In the genomic region with DNA sequence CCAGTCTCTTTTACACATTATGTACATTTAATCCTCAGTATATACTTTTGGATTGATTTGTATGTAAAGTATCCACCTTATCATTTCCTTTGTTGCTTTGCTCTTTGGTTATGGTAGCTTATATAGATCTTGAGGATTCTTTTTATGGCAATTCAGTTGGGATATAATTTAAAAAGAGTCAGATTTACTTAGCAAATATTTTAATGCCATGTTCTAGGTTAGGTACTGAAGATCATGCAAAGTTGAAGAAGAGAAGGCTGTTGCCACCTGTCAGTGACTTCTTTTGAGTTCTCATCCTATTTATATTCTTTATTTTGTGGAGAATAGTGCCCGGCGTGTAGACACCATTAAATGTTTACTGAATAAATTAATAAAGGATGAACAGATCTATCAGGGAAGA, we compare ENCODE assay signal across 22 cellular contexts.
"Had no signal": no experiment of that assay in that cellular context is flagged by ENCODE, and none has a peak within 500 bp of the region (broad histone marks: within the 10 kb centered on the region; RNA-seq: fewer than 3 reads in every experiment).

No MANE protein-coding gene starts in this region.

- H3K27ac Mint-ChIP-seq: dendritic cell treated with granulocyte-macrophage colony-stimulating factor and Interleukin-4, amounts not matched to agents 40 ng/mL and 50 ng/mL, for 4 days; effector memory CD8-positive, alpha-beta T cell; endodermal cell; mesothelial cell of epicardium had no signal

- H3K9me3 Mint-ChIP-seq: dendritic cell treated with granulocyte-macrophage colony-stimulating factor and Interleukin-4, amounts not matched to agents 40 ng/mL and 50 ng/mL, for 4 days; effector memory CD8-positive, alpha-beta T cell; endodermal cell; mesothelial cell of epicardium had no signal

- H3K27me3 Mint-ChIP-seq: dendritic cell treated with granulocyte-macrophage colony-stimulating factor and Interleukin-4, amounts not matched to agents 40 ng/mL and 50 ng/mL, for 4 days; effector memory CD8-positive, alpha-beta T cell had no signal

- ATAC-seq: effector memory CD8-positive, alpha-beta T cell; esophagus mucosa; gastrocnemius medialis; heart right ventricle; left cardiac atrium; left lung; left ventricle myocardium superior; lower lobe of right lung; mucosa of descending colon had no signal

- H3K4me1 Mint-ChIP-seq: endodermal cell had no signal

- DNase-seq: colonic mucosa; cortex of kidney; effector CD8-positive, alpha-beta T cell; effector memory CD8-positive, alpha-beta T cell; endodermal cell; esophagus squamous epithelium; foreskin fibroblast; foreskin melanocyte; gastrocnemius medialis; glutamatergic neuron; head of caudate nucleus; heart right ventricle; hippocampal formation; left cardiac atrium; left lung; left ventricle myocardium superior; lower lobe of right lung; mesenchymal stem cell; mucosa of descending colon had no signal

- H3K4me3 Mint-ChIP-seq: dendritic cell treated with granulocyte-macrophage colony-stimulating factor and Interleukin-4, amounts not matched to agents 40 ng/mL and 50 ng/mL, for 4 days; effector memory CD8-positive, alpha-beta T cell; endodermal cell; mesothelial cell of epicardium had no signal
